ENCODE assay signal across 8 cellular contexts in genomic region chr1:198157241-198157846, GRCh38. TPM values are rescaled to one million over a fixed set of nuclear protein-coding genes. Genes with fewer than 3 reads are reported as not detected.
DNase-seq lines count a peak whose midpoint lies in the region; ATAC-seq and TF ChIP-seq lines count a peak whose summit lies in the region.

No MANE protein-coding gene starts in this region.

- peak overlapping the region; percentile 88 for H3K4me3 ChIP-seq in GM06990 (replicated peaks; ENCODE audit: low read depth, low read length)
- peak overlapping the region; percentile 96 for H3K4me3 ChIP-seq in NB4 (ENCODE audit: low read depth, low read length)

- H3K36me3 ChIP-seq in GM06990 (ENCODE audit: control insufficient read depth, insufficient read depth, low read length), result no peaks in the 10 kb centered on the region

- no peaks in the 10 kb centered on the region for H3K9me3 Mint-ChIP-seq in activated naive CD4-positive, alpha-beta T cell treated with anti-CD3 and anti-CD28 coated beads, Interleukin-2, amount 50 U/mL, for 72 hours

- no peaks in the 10 kb centered on the region for H3K27me3 ChIP-seq in GM06990 (replicated peaks; ENCODE audit: control insufficient read depth, insufficient read depth, low read length)

- TF ChIP-seq CTCF in GM06990 (IDR thresholded peaks at IDR 0.05; ENCODE audit: insufficient read depth, low read length, poor library complexity, severe bottlenecking), result no peak
- TF ChIP-seq CTCF in NB4 (IDR thresholded peaks at IDR 0.05; ENCODE audit: low read depth, low read length), result no peak

- H3K36me3 Mint-ChIP-seq in activated naive CD4-positive, alpha-beta T cell treated with anti-CD3 and anti-CD28 coated beads, Interleukin-2, amount 50 U/mL, for 72 hours, result peaks cover 17 to 21% of the 10 kb centered on the region in 2 donors

- peak; percentile 82 for DNase-seq in GM06990 (ENCODE audit: extremely low read depth, insufficient read length)
- peak; percentile 93 for DNase-seq in NB4 (ENCODE audit: low read depth)
- DNase-seq in activated naive CD4-positive, alpha-beta T cell treated with anti-CD3 and anti-CD28 coated beads, Interleukin-2, amount 50 U/mL, for 72 hours (ENCODE audit: low spot score in 2 of 2), result peak; percentile 74 to 91
- peak; percentile 92 for DNase-seq in glomerular visceral epithelial cell (ENCODE audit: extremely low spot score)
- DNase-seq in occipital lobe (lab: John Stamatoyannopoulos, UW), result peak; percentile 88

- H3K27ac ChIP-seq in temporal lobe (ENCODE audit: low read depth, low read length), result peak overlapping the region; percentile 87

- TF ChIP-seq POLR2A in NB4 (IDR thresholded peaks at IDR 0.05; ENCODE audit: extremely low read depth, insufficient read length), result peak; percentile 47

- ATAC-seq in HG02588 (IDR thresholded peaks at IDR 0.05; ENCODE audit: unreplicated experiment), result peak; percentile 44
- peak; percentile 51 for ATAC-seq in SK-N-SH treated with all-trans-retinoic acid at 6 μM for 48 hours
- peak; percentile 57 to 59 for ATAC-seq in activated naive CD4-positive, alpha-beta T cell treated with anti-CD3 and anti-CD28 coated beads, Interleukin-2, amount 50 U/mL, for 72 hours

- peak overlapping the region; percentile 96 to 100 for H3K27ac Mint-ChIP-seq in activated naive CD4-positive, alpha-beta T cell treated with anti-CD3 and anti-CD28 coated beads, Interleukin-2, amount 50 U/mL, for 72 hours

TF ChIP-seq in SK-N-SH treated with all-trans-retinoic acid at 6 μM for 48 hours, 23 proteins besides CTCF, POLR2A, EP300 and RAD21:
- no peak for TF ChIP-seq BACH2 (CRISPR knock-in tag; IDR thresholded peaks at IDR 0.05; ENCODE audit: borderline replicate concordance)
- no peak for TF ChIP-seq TOX (CRISPR knock-in tag; IDR thresholded peaks at IDR 0.05; ENCODE audit: borderline replicate concordance)
- TF ChIP-seq CSDC2 (CRISPR knock-in tag; IDR thresholded peaks at IDR 0.05), result no peak
- no peak for TF ChIP-seq RARB (CRISPR knock-in tag; IDR thresholded peaks at IDR 0.05)
- TF ChIP-seq TCF4 (CRISPR knock-in tag; IDR thresholded peaks at IDR 0.05; ENCODE audit: borderline replicate concordance), result no peak
- TF ChIP-seq TSHZ2 (CRISPR knock-in tag; IDR thresholded peaks at IDR 0.05), result no peak
- no peak for TF ChIP-seq ZC3H10 (CRISPR knock-in tag; IDR thresholded peaks at IDR 0.05)
- no peak for TF ChIP-seq SNAI2 (CRISPR knock-in tag; IDR thresholded peaks at IDR 0.05)
- no peak for TF ChIP-seq ZNF565 (CRISPR knock-in tag; conservative IDR thresholded peaks at IDR 0.05; ENCODE audit: low read depth)
- TF ChIP-seq GLIS3 (CRISPR knock-in tag; IDR thresholded peaks at IDR 0.05), result no peak
- no peak for TF ChIP-seq PATZ1 (CRISPR knock-in tag; IDR thresholded peaks at IDR 0.05; ENCODE audit: borderline replicate concordance)
- no peak for TF ChIP-seq CREB5 (CRISPR knock-in tag; IDR thresholded peaks at IDR 0.05; ENCODE audit: low read depth)
TF ChIP-seq in SK-N-SH treated with all-trans-retinoic acid at 6 μM for 48 hours: peak in this region for 0.

RNA-seq across cellular contexts. Expression of gene NEK7, which starts 0.5 kb away (rescaled TPM):
- 10 to 100 TPM; 45.5 to 60.1 TPM for total RNA-seq in activated naive CD4-positive, alpha-beta T cell treated with anti-CD3 and anti-CD28 coated beads, Interleukin-2, amount 50 U/mL, for 72 hours
- total RNA-seq in occipital lobe (24.6 TPM), temporal lobe (12.8 TPM)

Comparison
In these comparisons a context has a peak if more than half of its experiments do, and no peak if none do; other contexts are left out.
1. Peak in every context shown above with its lines: DNase-seq, ATAC-seq, H3K4me3 ChIP-seq and H3K27ac ChIP-seq.